ENCODE assay signal across 23 cellular contexts in the genomic region with DNA sequence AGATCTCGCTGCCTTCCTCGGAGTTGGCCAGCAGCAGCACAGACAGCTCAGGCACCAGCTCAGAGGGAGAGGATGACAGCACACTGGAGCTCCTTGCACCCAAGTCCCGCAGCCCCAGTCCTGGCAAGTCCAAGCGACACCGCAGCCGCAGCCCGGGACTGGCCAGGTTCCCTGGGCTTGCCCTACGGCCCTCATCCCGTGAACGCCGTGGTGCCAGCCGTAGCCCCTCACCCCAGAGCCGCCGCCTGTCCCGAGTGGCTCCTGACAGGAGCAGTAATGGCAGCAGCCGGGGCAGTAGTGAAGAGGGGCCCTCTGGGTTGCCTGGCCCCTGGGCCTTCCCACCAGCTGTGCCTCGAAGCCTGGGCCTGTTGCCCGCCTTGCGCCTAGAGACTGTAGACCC. TPM values are rescaled to one million over a fixed set of nuclear protein-coding genes. Genes with fewer than 3 reads are reported as not detected.
DNase-seq lines count a peak whose midpoint lies in the region; ATAC-seq and TF ChIP-seq lines count a peak whose summit lies in the region.
"Had no signal": no experiment of that assay in that cellular context is flagged by ENCODE, and none has a peak within 500 bp of the region (broad histone marks: within the 10 kb centered on the region; RNA-seq: fewer than 3 reads in every experiment).

No MANE protein-coding gene starts in this region.

- POLR2A ChIA-PET in PC-3 (lab: Charles Lee; ENCODE audit: unreplicated experiment), result no interaction called here

- H3K27ac ChIP-seq in 22Rv1 (peak overlapping the region; percentile 95), PC-3 (ENCODE audit: low read length) (no peak overlapping the region)
- H3K27ac ChIP-seq: BLaER1, KMS-11, Peyer's patch had no signal

- intact Hi-C loops in sciatic nerve (cut with DNase I), result no loop called here
- intact Hi-C loops in PC-3 (cut with micrococcal nuclease), result no loop called here

- peaks cover 8% of the 10 kb centered on the region; the same call in 1 of the 2 replicates for H3K4me1 ChIP-seq in PC-3 (ENCODE audit: insufficient read depth, low read length)
- H3K4me1 ChIP-seq: BLaER1, Peyer's patch had no signal

- no peak overlapping the region for H3K4me3 ChIP-seq in MG63
- no peak overlapping the region for H3K4me3 ChIP-seq in PC-3 (ENCODE audit: low read length)
- H3K4me3 ChIP-seq: BLaER1, Peyer's patch had no signal

- no peak overlapping the region for H2AFZ ChIP-seq in PC-3 (ENCODE audit: low read length)

- no peaks in the 10 kb centered on the region for H3K36me3 ChIP-seq in MG63
- H3K36me3 ChIP-seq in PC-3 (ENCODE audit: low read depth, low read length), result no peaks in the 10 kb centered on the region
- H3K36me3 ChIP-seq: BLaER1 had no signal

- CTCF ChIA-PET in PC-3 (lab: Charles Lee), result no interaction called here

- no peaks in the 10 kb centered on the region for H3K9me3 ChIP-seq in MG63
- H3K9me3 ChIP-seq in PC-3 (ENCODE audit: low read length), result no peaks in the 10 kb centered on the region
- H3K9me3 ChIP-seq: BLaER1, Peyer's patch had no signal

- no peak overlapping the region for H3K9ac ChIP-seq in PC-3 (ENCODE audit: low read length)
- H3K9ac ChIP-seq: BLaER1, KMS-11 had no signal

- ATAC-seq in sciatic nerve (peak; percentile 15), PC-3 (no peak)

- peak; percentile 18 for DNase-seq in GM13977 (ENCODE audit: low spot score)
- peak; percentile 45 for DNase-seq in islet precursor cell
- no peak for DNase-seq in sciatic nerve (ENCODE audit: low spot score)
- DNase-seq in SHP77 (lab: John Stamatoyannopoulos, UW), result no peak
- no peak for DNase-seq in MG63
- no peak for DNase-seq in PC-3
- no peak for DNase-seq in nucleus accumbens (lab: John Stamatoyannopoulos, UW)
- DNase-seq: CD4-positive, alpha-beta T cell; DMS79 treated with DMSO at 0.1 percent for 48 hours; GF-D8; NCI-H1048; NCI-H1417; NCI-H1694; NCI-H2029 treated with DMSO at 0.1 percent for 48 hours; NCI-H446 treated with DMSO at 0.1 percent for 48 hours; NCI-H526; SIG-M5 had no signal

- in situ Hi-C loops in GM13977 (cut with MboI; ENCODE audit: low pct_unique_long_range_greater_than_20kb, low sequenced_read_pairs, unreplicated experiment), result no loop called here

- H3K9me2 ChIP-seq in PC-3 (replicated peaks; ENCODE audit: low read length), result no peaks in the 10 kb centered on the region

- no peak overlapping the region for H3K4me2 ChIP-seq in PC-3 (ENCODE audit: low read length)
- H3K4me2 ChIP-seq: BLaER1, KMS-11 had no signal

- no peak for TF ChIP-seq CTCF in 22Rv1 (IDR thresholded peaks at IDR 0.05)
- TF ChIP-seq CTCF in GM13977 (IDR thresholded peaks at IDR 0.05; ENCODE audit: extremely low read depth, insufficient read depth, missing control alignments), result no peak
- TF ChIP-seq CTCF in PC-3 (conservative IDR thresholded peaks at IDR 0.05; ENCODE audit: low read depth, low read length), result no peak

- no peaks in the 10 kb centered on the region for H4K20me1 ChIP-seq in PC-3 (ENCODE audit: low read length)
- H4K20me1 ChIP-seq: BLaER1 had no signal

- H3K79me2 ChIP-seq in PC-3 (ENCODE audit: low read length), result no peaks in the 10 kb centered on the region

- no TSS peak for BruUV-seq in PC-3 (replicated peaks; lab: Mats Ljungman, UMichigan)

- no peaks in the 10 kb centered on the region for H3F3A ChIP-seq in PC-3 (ENCODE audit: low read length, unreplicated experiment)

- H3K27me3 ChIP-seq in MG63 (no peaks in the 10 kb centered on the region), PC-3 (ENCODE audit: low read length) (no peaks in the 10 kb centered on the region)
- H3K27me3 ChIP-seq: BLaER1, Peyer's patch had no signal

RNA-seq across cellular contexts. Expression of a gene that starts 6.4 kb away (rescaled TPM):
- total RNA-seq in sciatic nerve (not detected), PC-3 (2014; rRNA removed) (not detected in 2 replicates)
- total RNA-seq in MG63 (2014; rRNA removed; shearing (Covaris generic); ENCODE audit: low replicate concordance), result not detected in 2 replicates
- total RNA-seq: A172; CD4-positive, alpha-beta T cell; H4; Peyer's patch had no signal

RNA-seq across cellular contexts. Expression of a gene that starts 11.1 kb away (rescaled TPM):
- total RNA-seq in sciatic nerve (1.9 TPM), PC-3 (2014; rRNA removed) (2.1 and 3.1 TPM in 2 replicates)
- not detected in 2 replicates for total RNA-seq in MG63 (2014; rRNA removed; shearing (Covaris generic); ENCODE audit: low replicate concordance)

RNA-seq across cellular contexts. Expression of a gene that starts 26.1 kb away (rescaled TPM):
- total RNA-seq in sciatic nerve, result 33.8 TPM
- total RNA-seq in MG63 (2014; rRNA removed; shearing (Covaris generic); ENCODE audit: low replicate concordance), result 39.1 and 46.0 TPM in 2 replicates
- total RNA-seq in PC-3 (2014; rRNA removed), result 15.3 and 15.8 TPM in 2 replicates

RNA-seq across cellular contexts. Expression of a gene that starts 26.5 kb away (rescaled TPM):
- total RNA-seq in sciatic nerve, result 159 TPM
- 72.5 and 98.8 TPM in 2 replicates for total RNA-seq in MG63 (2014; rRNA removed; shearing (Covaris generic); ENCODE audit: low replicate concordance)
- 36.8 and 56.7 TPM in 2 replicates for total RNA-seq in PC-3 (2014; rRNA removed)

RNA-seq across cellular contexts. Expression of a gene that starts 52.8 kb away (rescaled TPM):
- 283 TPM for total RNA-seq in sciatic nerve
- 26.0 and 37.7 TPM in 2 replicates for total RNA-seq in MG63 (2014; rRNA removed; shearing (Covaris generic); ENCODE audit: low replicate concordance)
- 145 and 167 TPM in 2 replicates for total RNA-seq in PC-3 (2014; rRNA removed)

Comparison
In these comparisons a context has a peak if more than half of its experiments do, and no peak if none do; other contexts are left out.
1. DNase-seq: peak in GM13977 (single experiment) and islet precursor cell (single experiment); none in sciatic nerve (single experiment), SHP77 (0 of 2), MG63 (single experiment), PC-3 (single experiment) and nucleus accumbens (0 of 56).